25 cellular contexts compared by ENCODE assay signal in the genomic region with DNA sequence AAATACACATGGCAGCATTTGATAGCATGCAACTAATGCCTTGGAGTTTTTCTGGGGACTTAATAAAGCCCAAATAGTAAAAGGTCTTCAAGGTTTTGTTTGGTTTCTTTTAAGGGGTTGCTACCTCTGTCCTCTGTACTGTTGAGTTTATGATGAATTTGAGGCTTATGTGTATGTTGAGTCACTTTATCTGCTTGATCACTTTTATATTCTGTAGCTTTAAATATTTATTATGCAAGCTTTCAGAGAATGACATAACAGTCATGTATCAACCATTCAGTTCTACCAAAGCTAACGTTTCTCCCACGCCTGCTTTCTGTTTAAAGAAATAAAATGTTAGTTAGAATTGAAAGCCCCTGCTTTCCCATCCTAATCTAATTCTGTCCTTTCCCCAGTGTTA.
"Had no signal": no experiment of that assay in that cellular context is flagged by ENCODE, and none has a peak within 500 bp of the region (broad histone marks: within the 10 kb centered on the region; RNA-seq: fewer than 3 reads in every experiment).

No MANE protein-coding gene starts in this region.

- H3K27ac ChIP-seq: coronary artery, gastroesophageal sphincter, heart left ventricle, hepatocyte, neural progenitor cell, parathyroid adenoma, prostate gland, right atrium auricular region, testis, tibial artery had no signal

- H3K4me1 ChIP-seq: neural progenitor cell, parathyroid adenoma, prostate gland, right atrium auricular region, testis had no signal

- H3K36me3 ChIP-seq: gastroesophageal sphincter, heart left ventricle, neural progenitor cell, prostate gland, right atrium auricular region, tibial artery had no signal

- H3K4me2 ChIP-seq: hepatocyte, neural progenitor cell, smooth muscle cell had no signal

- H3K4me3 ChIP-seq: coronary artery, gastroesophageal sphincter, heart left ventricle, hepatocyte, neural progenitor cell, prostate gland, right atrium auricular region, smooth muscle cell, testis, tibial artery had no signal

- ATAC-seq: gastroesophageal sphincter; heart left ventricle; naive thymus-derived CD4-positive, alpha-beta T cell; sciatic nerve; stimulated activated memory B cell treated with anti-CD40 and anti-IgM and Interleukin-4, amounts not matched to agents 10 μg/mL and 1 μg/mL and 100 μg/mL, for 72 hours; stimulated activated naive CD8-positive, alpha-beta T cell treated with anti-CD3 and anti-CD28 coated beads, Interleukin-15, Interleukin-2, amounts not matched to agents 100 U/mL and 50 U/mL, for 24 hours had no signal

- H2AFZ ChIP-seq: hepatocyte, neural progenitor cell, parathyroid adenoma had no signal

- H3K9ac ChIP-seq: neural progenitor cell, parathyroid adenoma had no signal

- H3K9me3 ChIP-seq: gastroesophageal sphincter, heart left ventricle, prostate gland, right atrium auricular region, testis, tibial artery had no signal

- H3K79me2 ChIP-seq: hepatocyte, parathyroid adenoma had no signal

- H3K27me3 ChIP-seq: gastroesophageal sphincter, hepatocyte, neural progenitor cell, right atrium auricular region, testis, tibial artery had no signal

- FAIRE-seq: endothelial cell of umbilical vein, kidney had no signal

- DNase-seq: dermis blood vessel endothelial cell; effector memory CD4-positive, alpha-beta T cell; erythroblast; foreskin fibroblast; heart left ventricle; kidney; mesendoderm; midbrain; naive thymus-derived CD4-positive, alpha-beta T cell; stimulated activated CD4-positive, alpha-beta T cell treated with anti-CD3 and anti-CD28 coated beads, Interleukin-4, amount 100 ng/mL, for 4 hours; stimulated activated naive CD8-positive, alpha-beta T cell treated with anti-CD3 and anti-CD28 coated beads, Interleukin-15, Interleukin-2, amounts not matched to agents 100 U/mL and 50 U/mL, for 24 hours; substantia nigra; testis; tibial artery had no signal
